21 cellular contexts compared by ENCODE assay signal in the genomic region with DNA sequence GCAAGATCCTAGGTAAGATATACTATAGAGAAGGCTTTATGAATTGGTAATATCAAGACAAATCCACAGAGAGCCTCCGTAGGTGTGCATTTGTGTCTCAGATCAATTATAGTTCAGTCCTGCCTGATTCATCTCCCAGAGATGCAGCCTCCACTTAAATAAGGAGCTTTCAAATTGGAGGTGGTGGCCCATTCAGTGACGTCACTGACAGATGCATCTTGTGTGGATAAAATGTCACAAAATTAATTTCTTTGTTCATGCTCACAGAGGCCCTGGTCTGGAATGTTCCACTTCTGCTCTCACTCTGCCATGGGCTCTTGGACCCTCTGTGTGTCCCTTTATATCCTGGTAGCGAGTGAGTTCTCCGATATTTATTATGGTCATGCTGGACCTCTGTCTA.
"Had no signal": no experiment of that assay in that cellular context is flagged by ENCODE, and none has a peak within 500 bp of the region (broad histone marks: within the 10 kb centered on the region; RNA-seq: fewer than 3 reads in every experiment).

No MANE protein-coding gene starts in this region.

- FAIRE-seq: HTR-8/SVneo, RCC 7860 had no signal

- H3K9ac ChIP-seq: SK-N-SH had no signal

- H3K9me3 ChIP-seq: SK-N-SH had no signal

- H3K27ac ChIP-seq: HL-60 had no signal

- H3K4me2 ChIP-seq: SK-N-SH had no signal

- DNase-seq: Karpas-422, KG1, MM.1S, NCI-H1092 treated with DMSO at 0.1 percent for 48 hours, NCI-H1436, NCI-H187, NCI-H2029, NCI-H2081 treated with DMSO at 0.1 percent for 48 hours, NCI-H2171, NCI-H226, NCI-H446, NCI-H510A, NCI-H524 treated with DMSO at 0.1 percent for 48 hours, NCI-H69, NCI-H774, Right ventricle myocardium superior, RPMI8226, SK-N-SH had no signal
